11 cellular contexts compared by ENCODE assay signal in the genomic region with DNA sequence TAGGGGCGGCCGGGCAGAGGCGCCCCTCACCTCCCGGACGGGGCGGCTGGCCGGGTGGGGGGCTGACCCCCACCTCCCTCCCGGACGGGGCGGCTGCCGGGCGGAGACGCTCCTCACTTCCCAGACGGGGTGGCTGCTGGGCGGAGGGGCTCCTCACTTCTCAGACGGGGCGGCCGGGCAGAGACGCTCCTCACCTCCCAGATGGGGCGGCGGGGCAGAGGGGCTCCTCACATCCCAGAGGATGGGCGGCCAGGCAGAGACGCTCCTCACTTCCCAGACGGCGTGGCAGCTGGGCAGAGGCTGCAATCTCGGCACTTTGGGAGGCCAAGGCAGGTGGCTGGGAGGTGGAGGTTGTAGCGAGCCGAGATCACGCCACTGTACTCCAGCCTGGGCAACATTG. TPM values are rescaled to one million over a fixed set of nuclear protein-coding genes. Genes with fewer than 3 reads are reported as not detected.
"Had no signal": no experiment of that assay in that cellular context is flagged by ENCODE, and none has a peak within 500 bp of the region (broad histone marks: within the 10 kb centered on the region; RNA-seq: fewer than 3 reads in every experiment).

No MANE protein-coding gene starts in this region.

RNA-seq across cellular contexts. Expression of a gene that starts 42.4 kb away (rescaled TPM):
- total RNA-seq: hepatocyte, kidney, kidney epithelial cell, left lobe of liver, left lung, liver, lower lobe of right lung, lung microvascular endothelial cell, mammary epithelial cell, mesothelial cell of epicardium, myocyte had no signal
